ENCODE assay signal across 21 cellular contexts in genomic region chr5:133196441-133197085, GRCh38.
"Had no signal": no experiment of that assay in that cellular context is flagged by ENCODE, and none has a peak within 500 bp of the region (broad histone marks: within the 10 kb centered on the region; RNA-seq: fewer than 3 reads in every experiment).

No MANE protein-coding gene starts in this region.

- H3K27ac Mint-ChIP-seq: activated CD8-positive, alpha-beta T cell treated with anti-CD3 and anti-CD28 coated beads for 36 hours; activated naive CD4-positive, alpha-beta T cell treated with anti-CD3 and anti-CD28 coated beads, Interleukin-2, amount 10 ng/mL, durations not matched to agents 7 days and 5 days; activated naive CD8-positive, alpha-beta T cell treated with anti-CD3 and anti-CD28 coated beads for 36 hours; activated T-cell treated with anti-CD3 and anti-CD28 coated beads, Interleukin-2, amount 50 U/mL, for 72 hours; activated T-helper 2 cell treated with anti-CD3 and anti-CD28 coated beads, Interferon-gamma antibody, Interleukin-2, Interleukin-4, amounts not matched to agents 10 μg/mL and 5 μg/mL and 100 μg/mL, durations not matched to agents 14 hours and 24 hours and 36 hours; T-helper 1 cell treated with Interleukin-12 subunit alpha and Interleukin-12 subunit beta and Interleukin-4 antibody, amounts not matched to agents 30 μg/mL and 1 μg/mL, for 36 hours had no signal

- H3K4me3 Mint-ChIP-seq: activated CD8-positive, alpha-beta T cell treated with anti-CD3 and anti-CD28 coated beads for 36 hours; activated naive CD4-positive, alpha-beta T cell treated with anti-CD3 and anti-CD28 coated beads, Interleukin-2, amount 10 ng/mL, durations not matched to agents 7 days and 5 days; activated naive CD8-positive, alpha-beta T cell treated with anti-CD3 and anti-CD28 coated beads for 36 hours; activated T-cell treated with anti-CD3 and anti-CD28 coated beads, Interleukin-2, amount 50 U/mL, for 72 hours; T-helper 1 cell treated with Interleukin-12 subunit alpha and Interleukin-12 subunit beta and Interleukin-4 antibody, amounts not matched to agents 30 μg/mL and 1 μg/mL, for 36 hours had no signal

- H3K9me3 Mint-ChIP-seq: activated CD8-positive, alpha-beta T cell treated with anti-CD3 and anti-CD28 coated beads for 36 hours; activated naive CD4-positive, alpha-beta T cell treated with anti-CD3 and anti-CD28 coated beads, Interleukin-2, amount 10 ng/mL, durations not matched to agents 7 days and 5 days; activated naive CD8-positive, alpha-beta T cell treated with anti-CD3 and anti-CD28 coated beads for 36 hours; activated T-cell treated with anti-CD3 and anti-CD28 coated beads, Interleukin-2, amount 50 U/mL, for 72 hours; activated T-helper 2 cell treated with anti-CD3 and anti-CD28 coated beads, Interferon-gamma antibody, Interleukin-2, Interleukin-4, amounts not matched to agents 10 μg/mL and 5 μg/mL and 100 μg/mL, durations not matched to agents 14 hours and 24 hours and 36 hours; T-helper 1 cell treated with Interleukin-12 subunit alpha and Interleukin-12 subunit beta and Interleukin-4 antibody, amounts not matched to agents 30 μg/mL and 1 μg/mL, for 36 hours had no signal

- H3K36me3 Mint-ChIP-seq: activated naive CD4-positive, alpha-beta T cell treated with anti-CD3 and anti-CD28 coated beads, Interleukin-2, amount 10 ng/mL, durations not matched to agents 7 days and 5 days; activated naive CD8-positive, alpha-beta T cell treated with anti-CD3 and anti-CD28 coated beads for 36 hours had no signal

- H3K4me1 ChIP-seq: breast epithelium, Peyer's patch had no signal

- H3K27ac ChIP-seq: breast epithelium, Peyer's patch had no signal

- H3K4me1 Mint-ChIP-seq: activated naive CD4-positive, alpha-beta T cell treated with anti-CD3 and anti-CD28 coated beads, Interleukin-2, amount 10 ng/mL, durations not matched to agents 7 days and 5 days; activated naive CD8-positive, alpha-beta T cell treated with anti-CD3 and anti-CD28 coated beads for 36 hours had no signal

- DNase-seq: activated CD4-positive, CD25-positive, alpha-beta regulatory T cell; activated CD8-positive, alpha-beta memory T cell treated with anti-CD3 and anti-CD28 coated beads, Interleukin-2, amount 50 U/mL, for 4 hours; activated CD8-positive, alpha-beta T cell treated with anti-CD3 and anti-CD28 coated beads for 36 hours; activated gamma-delta T cell treated with Interleukin-2 at 50 U/mL for 16 hours; activated naive CD4-positive, alpha-beta T cell treated with anti-CD3 and anti-CD28 coated beads, Interleukin-2, amount 10 ng/mL, durations not matched to agents 7 days and 5 days; activated naive CD8-positive, alpha-beta T cell treated with anti-CD3 and anti-CD28 coated beads for 36 hours; activated T-cell treated with anti-CD3 and anti-CD28 coated beads, Interleukin-2, amount 50 U/mL, for 72 hours; anterior cingulate cortex; KG1; NCI-H1048; NCI-H146; NCI-H187 treated with DMSO at 0.1 percent for 48 hours; NCI-H2081 treated with DMSO at 0.1 percent for 48 hours; NCI-H446; NCI-H524; Peyer's patch; SHP77 treated with DMSO at 0.1 percent for 48 hours; T-helper 9 cell had no signal

- H3K27me3 Mint-ChIP-seq: activated CD8-positive, alpha-beta T cell treated with anti-CD3 and anti-CD28 coated beads for 36 hours; activated naive CD8-positive, alpha-beta T cell treated with anti-CD3 and anti-CD28 coated beads for 36 hours had no signal

- H3K36me3 ChIP-seq: breast epithelium, Peyer's patch had no signal

- ATAC-seq: activated CD8-positive, alpha-beta T cell treated with anti-CD3 and anti-CD28 coated beads for 36 hours; activated T-cell treated with anti-CD3 and anti-CD28 coated beads, Interleukin-2, amount 50 U/mL, for 72 hours had no signal

- H3K9me3 ChIP-seq: breast epithelium, Peyer's patch had no signal

- H3K27me3 ChIP-seq: Peyer's patch had no signal

- H3K4me3 ChIP-seq: breast epithelium, Peyer's patch had no signal
